ENCODE assay signal across 19 cellular contexts in genomic region chr7:90946711-90947501, GRCh38.
"Had no signal": no experiment of that assay in that cellular context is flagged by ENCODE, and none has a peak within 500 bp of the region (broad histone marks: within the 10 kb centered on the region; RNA-seq: fewer than 3 reads in every experiment).

No MANE protein-coding gene starts in this region.

- H3K4me3 ChIP-seq: gastrocnemius medialis, mucosa of descending colon, thyroid gland, uterus had no signal

- H3K27ac Mint-ChIP-seq: activated CD4-positive, alpha-beta T cell treated with anti-CD3 and anti-CD28 coated beads, Interleukin-2, amount 10 ng/mL, durations not matched to agents 7 days and 5 days; activated naive CD4-positive, alpha-beta T cell treated with anti-CD3 and anti-CD28 coated beads, Interleukin-2, amount 50 U/mL, for 72 hours; activated T-cell treated with anti-CD3 and anti-CD28 coated beads, Interleukin-2, amount 50 U/mL, for 72 hours; effector memory CD8-positive, alpha-beta T cell; naive thymus-derived CD8-positive, alpha-beta T cell; progenitor cell of endocrine pancreas had no signal

- H3K4me3 Mint-ChIP-seq: activated CD4-positive, alpha-beta T cell treated with anti-CD3 and anti-CD28 coated beads, Interleukin-2, amount 10 ng/mL, durations not matched to agents 7 days and 5 days; activated T-cell treated with anti-CD3 and anti-CD28 coated beads, Interleukin-2, amount 50 U/mL, for 72 hours; central memory CD8-positive, alpha-beta T cell; effector memory CD8-positive, alpha-beta T cell; naive thymus-derived CD8-positive, alpha-beta T cell had no signal

- H3K4me1 Mint-ChIP-seq: activated CD4-positive, alpha-beta T cell treated with anti-CD3 and anti-CD28 coated beads, Interleukin-2, amount 10 ng/mL, durations not matched to agents 7 days and 5 days; central memory CD8-positive, alpha-beta T cell; naive thymus-derived CD8-positive, alpha-beta T cell had no signal

- H3K36me3 Mint-ChIP-seq: activated naive CD4-positive, alpha-beta T cell treated with anti-CD3 and anti-CD28 coated beads, Interleukin-2, amount 50 U/mL, for 72 hours; naive thymus-derived CD8-positive, alpha-beta T cell had no signal

- H3K27me3 Mint-ChIP-seq: activated CD4-positive, alpha-beta T cell treated with anti-CD3 and anti-CD28 coated beads, Interleukin-2, amount 10 ng/mL, durations not matched to agents 7 days and 5 days; central memory CD8-positive, alpha-beta T cell; effector memory CD8-positive, alpha-beta T cell had no signal

- H3K4me1 ChIP-seq: thyroid gland, uterus had no signal

- H3K9me3 Mint-ChIP-seq: activated CD4-positive, alpha-beta T cell treated with anti-CD3 and anti-CD28 coated beads, Interleukin-2, amount 10 ng/mL, durations not matched to agents 7 days and 5 days; activated naive CD4-positive, alpha-beta T cell treated with anti-CD3 and anti-CD28 coated beads, Interleukin-2, amount 50 U/mL, for 72 hours; activated T-cell treated with anti-CD3 and anti-CD28 coated beads, Interleukin-2, amount 50 U/mL, for 72 hours had no signal

- H3K27me3 ChIP-seq: brain microvascular endothelial cell, gastrocnemius medialis, thyroid gland, uterus had no signal

- ATAC-seq: activated naive CD4-positive, alpha-beta T cell treated with anti-CD3 and anti-CD28 coated beads, Interleukin-2, amount 50 U/mL, for 72 hours; activated T-cell treated with anti-CD3 and anti-CD28 coated beads, Interleukin-2, amount 50 U/mL, for 72 hours; effector memory CD8-positive, alpha-beta T cell; gastrocnemius medialis; left colon; mucosa of descending colon; naive thymus-derived CD8-positive, alpha-beta T cell; sciatic nerve had no signal

- H3K27ac ChIP-seq: brain microvascular endothelial cell, gastrocnemius medialis, thyroid gland, uterus had no signal

- DNase-seq: activated CD4-positive, alpha-beta T cell treated with anti-CD3 and anti-CD28 coated beads, Interleukin-2, amount 10 ng/mL, durations not matched to agents 7 days and 5 days; activated CD8-positive, alpha-beta memory T cell treated with anti-CD3 and anti-CD28 coated beads, Interleukin-2, amount 50 U/mL, for 48 hours; activated gamma-delta T cell; activated T-cell treated with anti-CD3 and anti-CD28 coated beads, Interleukin-2, amount 50 U/mL, for 72 hours; brain microvascular endothelial cell; dermis blood vessel endothelial cell; effector memory CD8-positive, alpha-beta T cell; gastrocnemius medialis; left colon; mammary epithelial cell; mucosa of descending colon; naive thymus-derived CD8-positive, alpha-beta T cell; occipital lobe; thyroid gland; uterus had no signal

- H3K36me3 ChIP-seq: brain microvascular endothelial cell, gastrocnemius medialis, thyroid gland had no signal

- H3K9me3 ChIP-seq: gastrocnemius medialis, mucosa of descending colon, thyroid gland, uterus had no signal
